Comparison of ENCODE assay signal across 8 cellular contexts in genomic region chr17:13017623-13018462, GRCh38. TPM values are rescaled to one million over a fixed set of nuclear protein-coding genes. Genes with fewer than 3 reads are reported as not detected.
A peak's percentile ranks its signal among the peaks of the same experiment; 100 is the strongest.
DNase-seq lines count a peak whose midpoint lies in the region; ATAC-seq and TF ChIP-seq lines count a peak whose summit lies in the region.

ELAC2 (minus strand) TSS chr17:13018027; CDS start chr17:13017947, 80 bp downstream.

- H3K27ac Mint-ChIP-seq in immature natural killer cell = peak within 1 kb of the TSS; percentile 95 to 97 (median 96)

- peaks cover 16 to 32% (median 28%) of the 10 kb centered on the region in 3 donors for H3K36me3 Mint-ChIP-seq in immature natural killer cell

- H3K9me3 Mint-ChIP-seq in immature natural killer cell = no peaks in the 10 kb centered on the region

- peaks cover 3 to 5% (median 4%) of the 10 kb centered on the region in 3 donors for H3K27me3 Mint-ChIP-seq in immature natural killer cell (ENCODE audit: low read depth in 3 of 3)

- peaks cover 31 to 54% of the 10 kb centered on the region in 2 donors for H3K4me1 Mint-ChIP-seq in immature natural killer cell

- ATAC-seq in GM19025 (IDR thresholded peaks at IDR 0.05; ENCODE audit: low read depth, unreplicated experiment) (peak; percentile 98), HG03342 (IDR thresholded peaks at IDR 0.05; ENCODE audit: unreplicated experiment) (peak; percentile 96)

- peak; percentile 95 for DNase-seq in AG09319 (ENCODE audit: extremely low read depth, low read depth)
- peak; percentile 90 for DNase-seq in NCI-H345 treated with DMSO at 0.1 percent for 48 hours (lab: John Stamatoyannopoulos, UW; ENCODE audit: unreplicated experiment)
- DNase-seq in activated CD4-positive, CD25-positive, alpha-beta regulatory T cell (lab: John Stamatoyannopoulos, UW) = peak; percentile 90 to 96 (median 90)
- peak; percentile 97 for DNase-seq in central memory CD4-positive, alpha-beta T cell
- peak; percentile 98 to 99 (median 98) for DNase-seq in immature natural killer cell
- DNase-seq in smooth muscle cell of the brain vasculature (ENCODE audit: low read depth, low spot score) = peak; percentile 96

- peak within 1 kb of the TSS; percentile 97 to 99 (median 98) for H3K4me3 Mint-ChIP-seq in immature natural killer cell

- no peak for TF ChIP-seq CTCF in AG09319 (IDR thresholded peaks at IDR 0.05; ENCODE audit: low read depth, low read length)

RNA-seq across cellular contexts. Expression of gene ELAC2, which starts in this region (rescaled TPM):
- polyA plus RNA-seq in immature natural killer cell = 10 to 100 TPM; 30.7 to 61.2 (median 38.6) TPM

Comparison
In these comparisons a context has a peak if more than half of its experiments do, and no peak if none do; other contexts are left out.
1. Peak in every context shown above with its lines: DNase-seq and ATAC-seq.